In genomic region chr13:87919956-87920355, GRCh38 we compare ENCODE assay signal across 1 cellular context.
A peak's percentile ranks its signal among the peaks of the same experiment; 100 is the strongest.
TF ChIP-seq lines count a peak whose summit lies in the region.

No MANE protein-coding gene starts in this region.

TF ChIP-seq in GM23338, 12 proteins besides CTCF, POLR2A, EP300 and RAD21 (continued from another document):
- 0 out of 2 replicates have a peak, but pooled peaks have one; percentile 16 for TF ChIP-seq ZNF462 (CRISPR knock-in tag; IDR thresholded peaks at IDR 0.05)
TF ChIP-seq in GM23338: peak in this region for 1.
